ENCODE assay signal across 33 cellular contexts in the genomic region with DNA sequence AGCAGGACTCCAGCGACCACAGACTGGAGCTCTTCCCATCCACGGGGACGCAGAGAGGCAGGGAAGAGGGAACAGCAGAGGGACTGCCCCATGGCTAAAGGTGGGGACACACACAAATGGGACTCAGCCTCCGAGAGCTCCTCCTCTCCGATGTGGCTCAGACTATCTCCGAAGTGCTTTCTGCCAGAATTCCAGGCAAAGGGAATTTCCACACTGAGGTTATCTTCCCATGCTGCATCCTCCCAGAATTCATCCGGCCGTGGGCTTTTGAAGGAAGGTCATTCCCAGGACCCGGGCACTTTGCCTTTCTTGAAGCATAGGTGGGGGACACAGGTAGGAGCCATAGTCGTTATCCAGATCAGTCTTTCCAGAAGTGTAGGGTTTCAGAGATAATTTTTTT.
"Had no signal": no experiment of that assay in that cellular context is flagged by ENCODE, and none has a peak within 500 bp of the region (broad histone marks: within the 10 kb centered on the region; RNA-seq: fewer than 3 reads in every experiment).

No MANE protein-coding gene starts in this region.

- DNase-seq: activated CD4-positive, alpha-beta memory T cell treated with anti-CD3 and anti-CD28 coated beads for 36 hours; activated CD4-positive, alpha-beta T cell treated with anti-CD3 and anti-CD28 coated beads for 36 hours; activated CD4-positive, alpha-beta T cell treated with anti-CD3 and anti-CD28 coated beads, Interleukin-2, amount 10 ng/mL, durations not matched to agents 24 days and 14 days; activated CD4-positive, CD25-positive, alpha-beta regulatory T cell; activated CD4-positive, CD25-positive, alpha-beta regulatory T cell treated with anti-CD3 and anti-CD28 coated beads, Interleukin-2, amount 50 U/mL, for 72 hours; activated CD8-positive, alpha-beta memory T cell treated with anti-CD3 and anti-CD28 coated beads, Interleukin-2, amount 10 ng/mL, durations not matched to agents 7 days and 5 days; activated CD8-positive, alpha-beta memory T cell treated with anti-CD3 and anti-CD28 coated beads, Interleukin-2, amount 50 U/mL, for 4 hours; activated CD8-positive, alpha-beta T cell treated with anti-CD3 and anti-CD28 coated beads, Interleukin-2, amount 10 ng/mL, durations not matched to agents 7 days and 5 days; activated effector memory CD4-positive, alpha-beta T cell treated with anti-CD3 and anti-CD28 coated beads, Interleukin-2, amount 50 U/mL, for 16 hours; activated naive CD4-positive, alpha-beta T cell treated with anti-CD3 and anti-CD28 coated beads for 36 hours; activated naive CD8-positive, alpha-beta T cell treated with anti-CD3 and anti-CD28 coated beads for 36 hours; activated naive CD8-positive, alpha-beta T cell treated with anti-CD3 and anti-CD28 coated beads, Interleukin-2, amount 50 U/mL, for 24 hours; activated T-cell treated with anti-CD3 and anti-CD28 coated beads, Interleukin-2, amount 50 U/mL, for 1 hour; activated T-cell treated with anti-CD3 and anti-CD28 coated beads, Interleukin-2, amount 50 U/mL, for 48 hours; adrenal gland; amygdala; body of pancreas; caudate nucleus; cortex of kidney; dorsolateral prefrontal cortex; effector memory CD4-positive, alpha-beta T cell; endodermal cell; foreskin fibroblast; SW 1271; T-helper 1 cell; T-helper 17 cell had no signal

- H3K27me3 ChIP-seq: adrenal gland, body of pancreas had no signal

- H3K27me3 Mint-ChIP-seq: activated naive CD8-positive, alpha-beta T cell treated with anti-CD3 and anti-CD28 coated beads for 36 hours; activated naive CD8-positive, alpha-beta T cell treated with anti-CD3 and anti-CD28 coated beads, Interleukin-2, amount 50 U/mL, for 24 hours had no signal

- H3K9me3 Mint-ChIP-seq: activated CD4-positive, alpha-beta memory T cell treated with anti-CD3 and anti-CD28 coated beads for 36 hours; activated CD4-positive, alpha-beta T cell treated with anti-CD3 and anti-CD28 coated beads, Interleukin-2, amount 10 ng/mL, durations not matched to agents 24 days and 14 days; activated naive CD4-positive, alpha-beta T cell treated with anti-CD3 and anti-CD28 coated beads for 36 hours; activated naive CD4-positive, alpha-beta T cell treated with anti-CD3 and anti-CD28 coated beads, Interleukin-2, amount 50 U/mL, for 24 hours; activated naive CD8-positive, alpha-beta T cell treated with anti-CD3 and anti-CD28 coated beads for 36 hours; activated naive CD8-positive, alpha-beta T cell treated with anti-CD3 and anti-CD28 coated beads, Interleukin-2, amount 50 U/mL, for 24 hours; activated T-helper 1 cell treated with anti-CD3 and anti-CD28 coated beads, Interleukin-12 subunit alpha, Interleukin-12 subunit beta, Interleukin-2, Interleukin-4 antibody, amounts not matched to agents 30 ng/mL and 10 ng/mL and 1 ng/mL, durations not matched to agents 14 hours and 24 hours and 36 hours; activated T-helper 2 cell treated with anti-CD3 and anti-CD28 coated beads, Interferon-gamma antibody, Interleukin-2, Interleukin-4, amounts not matched to agents 10 μg/mL and 5 μg/mL and 100 μg/mL, durations not matched to agents 14 hours and 24 hours and 36 hours; T-helper 2 cell treated with Interferon-gamma antibody and Interleukin-4, amounts not matched to agents 5 μg/mL and 100 μg/mL, for 36 hours had no signal

- H3K4me3 Mint-ChIP-seq: activated CD4-positive, alpha-beta memory T cell treated with anti-CD3 and anti-CD28 coated beads for 36 hours; activated CD4-positive, alpha-beta T cell treated with anti-CD3 and anti-CD28 coated beads for 36 hours; activated CD4-positive, alpha-beta T cell treated with anti-CD3 and anti-CD28 coated beads, Interleukin-2, amount 10 ng/mL, durations not matched to agents 24 days and 14 days; activated CD8-positive, alpha-beta memory T cell treated with anti-CD3 and anti-CD28 coated beads, Interleukin-2, amount 10 ng/mL, durations not matched to agents 7 days and 5 days; activated CD8-positive, alpha-beta T cell treated with anti-CD3 and anti-CD28 coated beads, Interleukin-2, amount 10 ng/mL, durations not matched to agents 7 days and 5 days; activated naive CD4-positive, alpha-beta T cell treated with anti-CD3 and anti-CD28 coated beads for 36 hours; activated naive CD4-positive, alpha-beta T cell treated with anti-CD3 and anti-CD28 coated beads, Interleukin-2, amount 50 U/mL, for 24 hours; activated naive CD8-positive, alpha-beta T cell treated with anti-CD3 and anti-CD28 coated beads for 36 hours; activated naive CD8-positive, alpha-beta T cell treated with anti-CD3 and anti-CD28 coated beads, Interleukin-2, amount 50 U/mL, for 24 hours; activated T-helper 1 cell treated with anti-CD3 and anti-CD28 coated beads, Interleukin-12 subunit alpha, Interleukin-12 subunit beta, Interleukin-2, Interleukin-4 antibody, amounts not matched to agents 30 ng/mL and 10 ng/mL and 1 ng/mL, durations not matched to agents 14 hours and 24 hours and 36 hours; endodermal cell; T-helper 17 cell; T-helper 2 cell treated with Interferon-gamma antibody and Interleukin-4, amounts not matched to agents 5 μg/mL and 100 μg/mL, for 36 hours had no signal

- H3K9me3 ChIP-seq: adrenal gland, body of pancreas had no signal

- H3K4me3 ChIP-seq: adrenal gland, body of pancreas, dorsolateral prefrontal cortex had no signal

- H3K36me3 ChIP-seq: adrenal gland had no signal

- H3K4me1 ChIP-seq: body of pancreas had no signal

- FAIRE-seq: colon, frontal cortex had no signal

- H3K36me3 Mint-ChIP-seq: activated CD4-positive, alpha-beta memory T cell treated with anti-CD3 and anti-CD28 coated beads for 36 hours; activated CD8-positive, alpha-beta memory T cell treated with anti-CD3 and anti-CD28 coated beads, Interleukin-2, amount 10 ng/mL, durations not matched to agents 7 days and 5 days; activated naive CD4-positive, alpha-beta T cell treated with anti-CD3 and anti-CD28 coated beads, Interleukin-2, amount 50 U/mL, for 24 hours; activated naive CD8-positive, alpha-beta T cell treated with anti-CD3 and anti-CD28 coated beads for 36 hours had no signal

- H3K4me1 Mint-ChIP-seq: activated CD4-positive, alpha-beta T cell treated with anti-CD3 and anti-CD28 coated beads for 36 hours; activated CD4-positive, alpha-beta T cell treated with anti-CD3 and anti-CD28 coated beads, Interleukin-2, amount 10 ng/mL, durations not matched to agents 24 days and 14 days; activated CD8-positive, alpha-beta memory T cell treated with anti-CD3 and anti-CD28 coated beads, Interleukin-2, amount 10 ng/mL, durations not matched to agents 7 days and 5 days; activated naive CD4-positive, alpha-beta T cell treated with anti-CD3 and anti-CD28 coated beads, Interleukin-2, amount 50 U/mL, for 24 hours; activated naive CD8-positive, alpha-beta T cell treated with anti-CD3 and anti-CD28 coated beads for 36 hours; activated naive CD8-positive, alpha-beta T cell treated with anti-CD3 and anti-CD28 coated beads, Interleukin-2, amount 50 U/mL, for 24 hours; T-helper 17 cell had no signal

- H3K27ac ChIP-seq: adrenal gland, body of pancreas, dorsolateral prefrontal cortex had no signal

- H3K27ac Mint-ChIP-seq: activated CD4-positive, alpha-beta memory T cell treated with anti-CD3 and anti-CD28 coated beads for 36 hours; activated CD4-positive, alpha-beta T cell treated with anti-CD3 and anti-CD28 coated beads for 36 hours; activated CD4-positive, alpha-beta T cell treated with anti-CD3 and anti-CD28 coated beads, Interleukin-2, amount 10 ng/mL, durations not matched to agents 24 days and 14 days; activated CD8-positive, alpha-beta memory T cell treated with anti-CD3 and anti-CD28 coated beads, Interleukin-2, amount 10 ng/mL, durations not matched to agents 7 days and 5 days; activated CD8-positive, alpha-beta T cell treated with anti-CD3 and anti-CD28 coated beads, Interleukin-2, amount 10 ng/mL, durations not matched to agents 7 days and 5 days; activated naive CD4-positive, alpha-beta T cell treated with anti-CD3 and anti-CD28 coated beads for 36 hours; activated naive CD4-positive, alpha-beta T cell treated with anti-CD3 and anti-CD28 coated beads, Interleukin-2, amount 50 U/mL, for 24 hours; activated naive CD8-positive, alpha-beta T cell treated with anti-CD3 and anti-CD28 coated beads for 36 hours; activated naive CD8-positive, alpha-beta T cell treated with anti-CD3 and anti-CD28 coated beads, Interleukin-2, amount 50 U/mL, for 24 hours; activated T-helper 1 cell treated with anti-CD3 and anti-CD28 coated beads, Interleukin-12 subunit alpha, Interleukin-12 subunit beta, Interleukin-2, Interleukin-4 antibody, amounts not matched to agents 30 ng/mL and 10 ng/mL and 1 ng/mL, durations not matched to agents 14 hours and 24 hours and 36 hours; activated T-helper 2 cell treated with anti-CD3 and anti-CD28 coated beads, Interferon-gamma antibody, Interleukin-2, Interleukin-4, amounts not matched to agents 10 μg/mL and 5 μg/mL and 100 μg/mL, durations not matched to agents 14 hours and 24 hours and 36 hours; endodermal cell; T-helper 17 cell; T-helper 2 cell treated with Interferon-gamma antibody and Interleukin-4, amounts not matched to agents 5 μg/mL and 100 μg/mL, for 36 hours had no signal

- ATAC-seq: activated CD4-positive, alpha-beta T cell treated with anti-CD3 and anti-CD28 coated beads for 36 hours; activated CD8-positive, alpha-beta memory T cell treated with anti-CD3 and anti-CD28 coated beads, Interleukin-2, amount 10 ng/mL, durations not matched to agents 7 days and 5 days; activated CD8-positive, alpha-beta T cell treated with anti-CD3 and anti-CD28 coated beads, Interleukin-2, amount 10 ng/mL, durations not matched to agents 7 days and 5 days; activated naive CD8-positive, alpha-beta T cell treated with anti-CD3 and anti-CD28 coated beads, Interleukin-2, amount 50 U/mL, for 24 hours; body of pancreas; esophagus mucosa; T-helper 17 cell had no signal
